14 cellular contexts compared by ENCODE assay signal in the genomic region with DNA sequence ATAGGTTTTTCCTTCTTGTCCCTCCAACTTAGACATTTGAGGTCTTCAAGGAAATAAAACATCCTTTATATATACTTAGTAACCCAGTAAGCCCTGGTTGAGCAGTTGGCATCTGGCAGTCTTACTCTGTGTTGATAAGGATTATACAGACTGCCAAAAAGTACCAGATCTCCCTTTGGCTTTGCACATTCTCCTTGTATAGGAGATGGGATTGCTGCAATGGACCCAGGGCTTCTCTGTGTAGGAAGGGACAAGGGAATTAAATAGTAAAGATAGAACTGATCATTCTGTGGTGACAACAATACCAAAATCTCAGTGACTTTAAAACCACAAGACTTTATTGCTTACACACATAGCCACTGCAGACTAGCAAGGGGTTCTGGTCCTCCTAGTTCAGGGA.
DNase-seq lines count a peak whose midpoint lies in the region; ATAC-seq and TF ChIP-seq lines count a peak whose summit lies in the region.
"Had no signal": no experiment of that assay in that cellular context is flagged by ENCODE, and none has a peak within 500 bp of the region (broad histone marks: within the 10 kb centered on the region; RNA-seq: fewer than 3 reads in every experiment).

No MANE protein-coding gene starts in this region.

- DNase-seq in left ventricle myocardium superior = no peak
- DNase-seq in Right ventricle myocardium inferior (ENCODE audit: missing footprints) = no peak
- no peak for DNase-seq in Ammon's horn (ENCODE audit: low spot score)
- DNase-seq in glutamatergic neuron = no peak
- DNase-seq: 8988T; ACHN; Caco-2; Calu3; CD4-positive, alpha-beta T cell; CD8-positive, alpha-beta T cell; DMS79 treated with DMSO at 0.1 percent for 48 hours had no signal

- no peak overlapping the region for H3K27ac Mint-ChIP-seq in glutamatergic neuron (ENCODE audit: unreplicated experiment)
- H3K27ac Mint-ChIP-seq: B cell; CD4-positive, alpha-beta T cell; CD8-positive, alpha-beta T cell had no signal

- TF ChIP-seq RAD21 in Ishikawa (IDR thresholded peaks at IDR 0.05; ENCODE audit: low read depth) = no peak

- H3K27me3 Mint-ChIP-seq in glutamatergic neuron (ENCODE audit: unreplicated experiment) = no peaks in the 10 kb centered on the region
- H3K27me3 Mint-ChIP-seq: B cell; CD4-positive, alpha-beta T cell had no signal

- no peaks in the 10 kb centered on the region for H3K4me1 Mint-ChIP-seq in glutamatergic neuron (ENCODE audit: low read depth, unreplicated experiment)
- H3K4me1 Mint-ChIP-seq: B cell had no signal

- H3K9me3 Mint-ChIP-seq in glutamatergic neuron (ENCODE audit: unreplicated experiment) = peaks cover 5% of the 10 kb centered on the region

- intact Hi-C loops in left ventricle myocardium superior (cut with micrococcal nuclease) = no loop called here
- intact Hi-C loops in Right ventricle myocardium inferior (cut with DNase I) = no loop called here

- no peak overlapping the region for H3K4me3 Mint-ChIP-seq in glutamatergic neuron (ENCODE audit: unreplicated experiment)
- H3K4me3 Mint-ChIP-seq: B cell; CD4-positive, alpha-beta T cell; CD8-positive, alpha-beta T cell had no signal

- no peak for TF ChIP-seq EP300 in Ishikawa (IDR thresholded peaks at IDR 0.05; ENCODE audit: borderline replicate concordance)

- peaks cover 20% of the 10 kb centered on the region for H3K36me3 Mint-ChIP-seq in glutamatergic neuron (ENCODE audit: unreplicated experiment)

- ATAC-seq in left ventricle myocardium superior (peak; percentile 25), Right ventricle myocardium inferior (no peak)
- ATAC-seq: CD8-positive, alpha-beta T cell; GM12878 had no signal

- TF ChIP-seq CTCF in glutamatergic neuron (IDR thresholded peaks at IDR 0.05; ENCODE audit: partially characterized antibody, unreplicated experiment) = no peak

TF ChIP-seq in Ishikawa, 13 proteins besides CTCF, POLR2A, EP300 and RAD21:
- TF ChIP-seq CEBPB (IDR thresholded peaks at IDR 0.05) (peak; percentile 66), FOXM1 (IDR thresholded peaks at IDR 0.05; ENCODE audit: borderline replicate concordance, low read depth) (no peak)
